In genomic region chr7:99485094-99485493, GRCh38 we compare ENCODE assay signal across 18 cellular contexts.
"Had no signal": no experiment of that assay in that cellular context is flagged by ENCODE, and none has a peak within 500 bp of the region (broad histone marks: within the 10 kb centered on the region; RNA-seq: fewer than 3 reads in every experiment).

No MANE protein-coding gene starts in this region.

- H3K9me3 ChIP-seq: colonic mucosa, neutrophil, sigmoid colon, spleen, stomach, thoracic aorta had no signal

- H3K4me3 ChIP-seq: colonic mucosa, sigmoid colon, spleen, stomach, thoracic aorta had no signal

- H3K4me3 Mint-ChIP-seq: activated B cell treated with CpG ODN at 0.5 μM for 24 hours; activated CD4-positive, alpha-beta T cell treated with anti-CD3 and anti-CD28 coated beads, Interleukin-2, amount 10 ng/mL, durations not matched to agents 7 days and 5 days; natural killer cell had no signal

- ATAC-seq: left ventricle myocardium superior, natural killer cell had no signal

- DNase-seq: activated B cell treated with CpG ODN at 0.5 μM for 24 hours; activated CD4-positive, alpha-beta T cell treated with anti-CD3 and anti-CD28 coated beads, Interleukin-2, amount 10 ng/mL, durations not matched to agents 7 days and 5 days; activated gamma-delta T cell treated with Interleukin-2 at 50 U/mL for 16 hours; central memory CD4-positive, alpha-beta T cell; colonic mucosa; foreskin fibroblast; glutamatergic neuron; hypothalamus; kidney glomerular epithelial cell; left ventricle myocardium superior; mesenchymal stem cell; natural killer cell; sigmoid colon; spleen; stomach had no signal

- H3K27me3 ChIP-seq: colonic mucosa, neutrophil, sigmoid colon, spleen, stomach had no signal

- H3K79me2 ChIP-seq: parathyroid adenoma had no signal

- H3K27ac ChIP-seq: colonic mucosa, neutrophil, parathyroid adenoma, sigmoid colon, spleen, stomach, thoracic aorta had no signal

- H3K4me1 ChIP-seq: colonic mucosa, parathyroid adenoma, sigmoid colon, spleen, stomach had no signal

- H3K36me3 ChIP-seq: thoracic aorta had no signal

- H3K4me1 Mint-ChIP-seq: activated B cell treated with CpG ODN at 0.5 μM for 24 hours; activated CD4-positive, alpha-beta T cell treated with anti-CD3 and anti-CD28 coated beads, Interleukin-2, amount 10 ng/mL, durations not matched to agents 7 days and 5 days had no signal

- H3K9ac ChIP-seq: parathyroid adenoma had no signal

- H3K9me3 Mint-ChIP-seq: activated B cell treated with CpG ODN at 0.5 μM for 24 hours, natural killer cell had no signal

- H2AFZ ChIP-seq: parathyroid adenoma had no signal

- H3K36me3 Mint-ChIP-seq: natural killer cell had no signal

- H3K27ac Mint-ChIP-seq: activated B cell treated with CpG ODN at 0.5 μM for 24 hours; activated CD4-positive, alpha-beta T cell treated with anti-CD3 and anti-CD28 coated beads, Interleukin-2, amount 10 ng/mL, durations not matched to agents 7 days and 5 days; natural killer cell had no signal

- H3K27me3 Mint-ChIP-seq: activated B cell treated with CpG ODN at 0.5 μM for 24 hours; activated CD4-positive, alpha-beta T cell treated with anti-CD3 and anti-CD28 coated beads, Interleukin-2, amount 10 ng/mL, durations not matched to agents 7 days and 5 days had no signal
